12 cellular contexts compared by ENCODE assay signal in the genomic region with DNA sequence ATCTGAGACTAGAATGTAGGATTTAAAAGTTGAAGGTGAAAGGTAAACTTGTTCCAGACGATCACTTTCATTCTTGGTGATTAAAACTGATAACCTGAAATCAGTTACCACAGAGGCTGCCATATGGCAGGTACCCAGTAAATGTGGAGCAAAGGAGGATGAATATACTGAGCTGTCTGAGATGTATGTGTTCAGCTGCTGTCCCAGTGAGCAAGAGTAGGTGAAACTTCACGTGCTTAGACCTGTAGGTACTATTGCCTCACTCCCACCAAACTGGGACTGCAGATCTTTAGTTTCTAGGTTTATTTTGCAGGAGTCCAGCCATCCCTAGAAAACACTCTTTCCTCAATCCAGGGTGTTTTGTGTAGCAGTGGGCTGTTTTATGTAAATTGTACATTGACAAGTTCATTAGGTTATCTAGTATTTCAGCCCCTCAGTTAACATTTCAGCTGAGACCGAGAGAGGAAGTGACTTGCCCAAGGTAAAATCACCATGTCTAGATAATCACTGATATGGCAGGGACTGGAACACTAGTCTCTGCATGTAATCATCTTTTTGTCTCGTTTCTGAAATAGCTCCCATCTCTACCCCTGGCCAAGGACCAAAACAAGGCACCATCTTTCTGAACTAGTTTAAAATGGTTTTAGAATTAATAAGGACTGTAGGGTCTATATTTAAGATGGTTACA.
DNase-seq lines count a peak whose midpoint lies in the region; ATAC-seq and TF ChIP-seq lines count a peak whose summit lies in the region.
"Had no signal": no experiment of that assay in that cellular context is flagged by ENCODE, and none has a peak within 500 bp of the region (broad histone marks: within the 10 kb centered on the region; RNA-seq: fewer than 3 reads in every experiment).

No MANE protein-coding gene starts in this region.

- H3K79me2 ChIP-seq in OCI-LY3 (ENCODE audit: low read length), result peaks cover 40% of the 10 kb centered on the region

- ATAC-seq in GM19463 (IDR thresholded peaks at IDR 0.05; ENCODE audit: unreplicated experiment), result peak; percentile 71
- ATAC-seq in left lobe of liver, result no peak

- peaks cover 47% of the 10 kb centered on the region for H3K4me1 Mint-ChIP-seq in mesothelial cell of epicardium
- peaks cover 26% of the 10 kb centered on the region for H3K4me1 Mint-ChIP-seq in Caco-2 (ENCODE audit: low read depth, unreplicated experiment)

- H3K36me3 Mint-ChIP-seq in mesothelial cell of epicardium (peaks cover 8% of the 10 kb centered on the region), Caco-2 (ENCODE audit: insufficient read depth, unreplicated experiment) (peaks cover 24% of the 10 kb centered on the region)

- no peaks in the 10 kb centered on the region for H3K9me3 Mint-ChIP-seq in mesothelial cell of epicardium
- no peaks in the 10 kb centered on the region for H3K9me3 Mint-ChIP-seq in Caco-2 (ENCODE audit: unreplicated experiment)

- H3K36me3 ChIP-seq in GM06990 (ENCODE audit: control insufficient read depth, insufficient read depth, low read length) (peaks cover 6% of the 10 kb centered on the region), OCI-LY3 (replicated peaks; ENCODE audit: low read depth, low read length) (peaks cover 21% of the 10 kb centered on the region), Caco-2 (ENCODE audit: control insufficient read depth, insufficient read depth, low read length) (peaks cover 6% of the 10 kb centered on the region), tibial artery (peaks cover 10 to 25% (median 16%) of the 10 kb centered on the region in 3 donors)

- H3K27ac ChIP-seq in OCI-LY3 (ENCODE audit: low read length) (peak overlapping the region; percentile 60), tibial artery (no peak overlapping the region)

- CTCF ChIA-PET in Caco-2 (lab: Charles Lee), result interaction anchor here (0.6 kb wide), 1 partner anchor 32 kb away, joined by 3 read pairs; no protein-coding TSS in a partner anchor

- H3K27me3 Mint-ChIP-seq in mesothelial cell of epicardium (ENCODE audit: low read depth), result no peaks in the 10 kb centered on the region
- no peaks in the 10 kb centered on the region for H3K27me3 Mint-ChIP-seq in Caco-2 (ENCODE audit: insufficient read depth, unreplicated experiment)

- no peaks in the 10 kb centered on the region for H3K27me3 ChIP-seq in GM06990 (replicated peaks; ENCODE audit: control insufficient read depth, insufficient read depth, low read length)
- no peaks in the 10 kb centered on the region for H3K27me3 ChIP-seq in OCI-LY3 (ENCODE audit: low read depth, low read length)
- no peaks in the 10 kb centered on the region for H3K27me3 ChIP-seq in Caco-2 (replicated peaks; ENCODE audit: control insufficient read depth, insufficient read depth, low read length)
- no peaks in the 10 kb centered on the region for H3K27me3 ChIP-seq in tibial artery

- H3K9me3 ChIP-seq in OCI-LY3 (ENCODE audit: insufficient read depth, low read length) (no peaks in the 10 kb centered on the region), Caco-2 (no peaks in the 10 kb centered on the region), tibial artery (no peaks in the 10 kb centered on the region)

- peak overlapping the region; percentile 93 for H3K27ac Mint-ChIP-seq in mesothelial cell of epicardium
- H3K27ac Mint-ChIP-seq in Caco-2 (ENCODE audit: unreplicated experiment), result no peak overlapping the region

- H3K9ac ChIP-seq in OCI-LY3 (ENCODE audit: low read length), result peak overlapping the region; percentile 26; the same call in 1 of the 2 replicates

- H3K4me2 ChIP-seq in OCI-LY3 (ENCODE audit: low read length), result peak overlapping the region; percentile 78

- DNase-seq in GM06990 (ENCODE audit: extremely low read depth, insufficient read length) (no peak), mesothelial cell of epicardium (ENCODE audit: low spot score in 2 of 2, unreplicated experiment in 2 of 2) (no peak), Caco-2 (no peak), left lobe of liver (ENCODE audit: low spot score) (no peak), H4 (ENCODE audit: low spot score) (no peak), tibial artery (no peak)
- DNase-seq: HCEC 1CT; MV-4-11; nucleus accumbens; stimulated activated CD4-positive, alpha-beta T cell treated with anti-CD3 and anti-CD28 coated beads, Interleukin-1b, Interleukin-23, amount 100 ng/mL, for 48 hours had no signal

- TF ChIP-seq CTCF in GM06990 (IDR thresholded peaks at IDR 0.05; ENCODE audit: insufficient read depth, low read length, poor library complexity, severe bottlenecking) (no peak), OCI-LY3 (IDR thresholded peaks at IDR 0.05; ENCODE audit: low read depth, low read length) (no peak), mesothelial cell of epicardium (IDR thresholded peaks at IDR 0.05; ENCODE audit: unreplicated experiment) (no peak), Caco-2 (IDR thresholded peaks at IDR 0.05; ENCODE audit: insufficient read depth in 1 of 2, low read depth in 1 of 2, low read length in 1 of 2, severe bottlenecking in 1 of 2, unreplicated experiment in 1 of 2) (no peak), tibial artery (IDR thresholded peaks at IDR 0.05) (no peak)

- H4K20me1 ChIP-seq in OCI-LY3 (ENCODE audit: insufficient read depth, low read length), result peaks cover 39% of the 10 kb centered on the region; the same call in 1 of the 2 replicates

- intact Hi-C loops in Caco-2 (cut with micrococcal nuclease; ENCODE audit: unreplicated experiment), result no loop called here
- intact Hi-C loops in tibial artery (cut with DNase I; ENCODE audit: low total_unique reads), result no loop called here

- BruUV-seq in Caco-2 (replicated peaks; lab: Mats Ljungman, UMichigan), result no TSS peak

- H3K4me3 Mint-ChIP-seq in mesothelial cell of epicardium (no peak overlapping the region), Caco-2 (ENCODE audit: unreplicated experiment) (no peak overlapping the region)

- POLR2A ChIA-PET in Caco-2 (lab: Charles Lee), result no interaction called here

- peak overlapping the region; percentile 27; the same call in 1 of the 2 replicates for H3K4me3 ChIP-seq in GM06990 (replicated peaks; ENCODE audit: low read depth, low read length)
- peak overlapping the region; percentile 64 for H3K4me3 ChIP-seq in OCI-LY3 (ENCODE audit: low read length)
- H3K4me3 ChIP-seq in Caco-2 (ENCODE audit: low read depth, low read length), result no peak overlapping the region
- no peak overlapping the region for H3K4me3 ChIP-seq in tibial artery

- H3K4me1 ChIP-seq in OCI-LY3 (ENCODE audit: low read length), result peaks cover 22% of the 10 kb centered on the region
- peaks cover 12% of the 10 kb centered on the region; the same call in 1 of the 2 replicates for H3K4me1 ChIP-seq in Caco-2
- H3K4me1 ChIP-seq in tibial artery, result peaks cover 0 to 9% (median 0%) of the 10 kb centered on the region in 4 donors

- no peak overlapping the region for H2AFZ ChIP-seq in OCI-LY3 (ENCODE audit: low read depth, low read length)

Comparison
In these comparisons a context has a peak if more than half of its experiments do, and no peak if none do; other contexts are left out.
1. H3K4me3 ChIP-seq: peak in GM06990 (single experiment) and OCI-LY3 (single experiment); none in Caco-2 (single experiment) and tibial artery (0 of 2).